In the genomic region with DNA sequence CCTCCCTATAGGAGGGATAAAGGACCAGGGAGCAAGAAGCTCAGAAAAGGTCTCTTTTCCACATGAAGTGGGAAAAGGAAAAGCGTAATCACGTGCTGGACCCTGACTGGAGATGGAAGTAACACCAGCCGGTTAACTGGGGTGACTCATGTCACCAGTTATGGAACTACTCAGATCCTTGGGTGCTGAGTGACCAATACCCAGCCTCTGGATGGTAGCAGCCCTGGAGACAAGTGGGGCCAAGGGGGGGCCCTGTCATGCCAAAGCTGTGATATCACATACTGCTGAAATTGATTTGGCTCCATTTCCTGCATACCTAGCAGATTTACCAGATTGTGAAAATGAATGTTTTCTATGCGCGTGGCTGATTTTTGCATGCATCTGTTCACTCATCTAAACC, we compare ENCODE assay signal across 13 cellular contexts.
DNase-seq lines count a peak whose midpoint lies in the region; ATAC-seq and TF ChIP-seq lines count a peak whose summit lies in the region.
"Had no signal": no experiment of that assay in that cellular context is flagged by ENCODE, and none has a peak within 500 bp of the region (broad histone marks: within the 10 kb centered on the region; RNA-seq: fewer than 3 reads in every experiment).

No MANE protein-coding gene starts in this region.

- CTCF ChIA-PET in HCT116 (lab: Charles Lee), result no interaction called here

- no peak overlapping the region for H3K9ac ChIP-seq in HCT116 (ENCODE audit: low read length)

- no peaks in the 10 kb centered on the region for H3K27me3 ChIP-seq in HCT116 (ENCODE audit: insufficient read depth, low read length)
- H3K27me3 ChIP-seq in testis, result no peaks in the 10 kb centered on the region

- peaks cover 0 to 9% of the 10 kb centered on the region in 2 experiments; a peak in 2 of 4 replicates for H3K4me1 ChIP-seq in HCT116 (ENCODE audit: control insufficient read depth in 1 of 2, insufficient read depth in 2 of 2, low read length in 2 of 2)
- no peaks in the 10 kb centered on the region for H3K4me1 ChIP-seq in testis

- POLR2A ChIA-PET in HCT116 (lab: Charles Lee), result no interaction called here

- TF ChIP-seq RAD21 in HCT116 (IDR thresholded peaks at IDR 0.05; ENCODE audit: low read depth), result no peak

- H3K9me2 ChIP-seq in HCT116 (ENCODE audit: insufficient read depth), result no peaks in the 10 kb centered on the region

- TF ChIP-seq POLR2A in HCT116 (IDR thresholded peaks at IDR 0.05; ENCODE audit: borderline replicate concordance, extremely low read depth, insufficient read depth, insufficient read length) (no peak), testis (IDR thresholded peaks at IDR 0.05) (no peak)

- peak overlapping the region; percentile 25 for H3K4me2 ChIP-seq in HCT116 (ENCODE audit: low read length)

- WGBS in testis, 2 donors, result 91 to 92% methylated on average over 5 of the region's 5 CpGs

- peak; percentile 57 for DNase-seq in 8988T
- DNase-seq in HCT116 (ENCODE audit: low read depth, low spot score), result no peak
- peak; percentile 9 for DNase-seq in fibroblast of the conjunctiva (ENCODE audit: low read depth)
- no peak for DNase-seq in NCI-H345 treated with DMSO at 0.1 percent for 48 hours (lab: John Stamatoyannopoulos, UW; ENCODE audit: unreplicated experiment)
- no peak for DNase-seq in testis
- no peak for DNase-seq in DMS153 (lab: John Stamatoyannopoulos, UW)
- DNase-seq: activated CD8-positive, alpha-beta memory T cell treated with anti-CD3 and anti-CD28 coated beads, Interleukin-2, amount 10 ng/mL, durations not matched to agents 7 days and 5 days; activated naive CD8-positive, alpha-beta T cell treated with anti-CD3 and anti-CD28 coated beads, Interleukin-2, amount 10 ng/mL, durations not matched to agents 7 days and 5 days; head of caudate nucleus; Kasumi-1; left ventricle myocardium superior had no signal

- ATAC-seq in HCT116 (peak; percentile 50), SK-N-SH treated with all-trans-retinoic acid at 6 μM for 48 hours (peak; percentile 93), HG02840 (IDR thresholded peaks at IDR 0.05; ENCODE audit: low FRiP score, unreplicated experiment) (no peak)
- ATAC-seq: activated CD8-positive, alpha-beta memory T cell treated with anti-CD3 and anti-CD28 coated beads, Interleukin-2, amount 10 ng/mL, durations not matched to agents 7 days and 5 days; left ventricle myocardium superior had no signal

- H4K20me1 ChIP-seq in HCT116 (ENCODE audit: insufficient read depth), result no peaks in the 10 kb centered on the region

- BruUV-seq in HCT116 (replicated peaks; lab: Mats Ljungman, UMichigan), result no TSS peak

- H3K79me2 ChIP-seq in HCT116 (ENCODE audit: insufficient read depth, low read length), result no peaks in the 10 kb centered on the region

- H3K9me3 ChIP-seq in HCT116 (ENCODE audit: control insufficient read depth in 1 of 2, insufficient read depth in 1 of 2, low read depth in 1 of 2, low read length in 2 of 2) (no peaks in the 10 kb centered on the region), testis (no peaks in the 10 kb centered on the region)

- H3K36me3 ChIP-seq in HCT116 (ENCODE audit: control insufficient read depth in 1 of 2, insufficient read depth in 2 of 2, low read length in 2 of 2) (no peaks in the 10 kb centered on the region), testis (ENCODE audit: low read depth, missing control alignments) (no peaks in the 10 kb centered on the region)

- RAD21 ChIA-PET in HCT116 (lab: Charles Lee; ENCODE audit: low non-redundant PET in 1 of 2, low total read pairs in 2 of 2, uncharacterized antibody in 2 of 2, unreplicated experiment in 2 of 2), result no interaction called here

- intact Hi-C loops in HCT116 (cut with micrococcal nuclease), result no loop called here
- intact Hi-C loops in testis (cut with DNase I; ENCODE audit: low total_unique reads), result no loop called here

- H3K4me3 ChIP-seq in HCT116 (replicated peaks in 1 of 2; ENCODE audit: low read depth in 1 of 2, low read length in 2 of 2) (no peak overlapping the region), testis (no peak overlapping the region)

- no peak overlapping the region for H3K27ac ChIP-seq in HCT116 (ENCODE audit: low read depth, low read length)
- no peak overlapping the region for H3K27ac ChIP-seq in testis

- no peak overlapping the region for H2AFZ ChIP-seq in HCT116 (ENCODE audit: low read depth, low read length, poor library complexity, severe bottlenecking)

- TF ChIP-seq CTCF in HCT116 (IDR thresholded peaks at IDR 0.05 in 2 of 3, conservative IDR thresholded peaks at IDR 0.05 in 1 of 3; ENCODE audit: borderline replicate concordance in 1 of 3, insufficient read depth in 1 of 3, low read depth in 2 of 3, low read length in 2 of 3) (no peak), testis (IDR thresholded peaks at IDR 0.05) (no peak)

TF ChIP-seq in HCT116, 20 proteins besides CTCF, POLR2A, EP300 and RAD21 (continues in another document):
- TF ChIP-seq ZFX (IDR thresholded peaks at IDR 0.05), result no peak
- peak; percentile 22; the same call in 1 of the 2 replicates for TF ChIP-seq SRF (IDR thresholded peaks at IDR 0.05; ENCODE audit: low read depth)
- no peak for TF ChIP-seq CEBPB (IDR thresholded peaks at IDR 0.05; ENCODE audit: low read depth)
- TF ChIP-seq ZNF274 (IDR thresholded peaks at IDR 0.05; ENCODE audit: low read depth, low read length), result no peak
- TF ChIP-seq TCF7L2 (IDR thresholded peaks at IDR 0.05; ENCODE audit: borderline replicate concordance, extremely low read depth, insufficient read depth, insufficient read length), result no peak
- TF ChIP-seq FOSL1 (IDR thresholded peaks at IDR 0.05; ENCODE audit: low read depth), result no peak
- TF ChIP-seq ELF1 (IDR thresholded peaks at IDR 0.05; ENCODE audit: borderline replicate concordance, low read depth), result no peak
- TF ChIP-seq, protein P1, sequence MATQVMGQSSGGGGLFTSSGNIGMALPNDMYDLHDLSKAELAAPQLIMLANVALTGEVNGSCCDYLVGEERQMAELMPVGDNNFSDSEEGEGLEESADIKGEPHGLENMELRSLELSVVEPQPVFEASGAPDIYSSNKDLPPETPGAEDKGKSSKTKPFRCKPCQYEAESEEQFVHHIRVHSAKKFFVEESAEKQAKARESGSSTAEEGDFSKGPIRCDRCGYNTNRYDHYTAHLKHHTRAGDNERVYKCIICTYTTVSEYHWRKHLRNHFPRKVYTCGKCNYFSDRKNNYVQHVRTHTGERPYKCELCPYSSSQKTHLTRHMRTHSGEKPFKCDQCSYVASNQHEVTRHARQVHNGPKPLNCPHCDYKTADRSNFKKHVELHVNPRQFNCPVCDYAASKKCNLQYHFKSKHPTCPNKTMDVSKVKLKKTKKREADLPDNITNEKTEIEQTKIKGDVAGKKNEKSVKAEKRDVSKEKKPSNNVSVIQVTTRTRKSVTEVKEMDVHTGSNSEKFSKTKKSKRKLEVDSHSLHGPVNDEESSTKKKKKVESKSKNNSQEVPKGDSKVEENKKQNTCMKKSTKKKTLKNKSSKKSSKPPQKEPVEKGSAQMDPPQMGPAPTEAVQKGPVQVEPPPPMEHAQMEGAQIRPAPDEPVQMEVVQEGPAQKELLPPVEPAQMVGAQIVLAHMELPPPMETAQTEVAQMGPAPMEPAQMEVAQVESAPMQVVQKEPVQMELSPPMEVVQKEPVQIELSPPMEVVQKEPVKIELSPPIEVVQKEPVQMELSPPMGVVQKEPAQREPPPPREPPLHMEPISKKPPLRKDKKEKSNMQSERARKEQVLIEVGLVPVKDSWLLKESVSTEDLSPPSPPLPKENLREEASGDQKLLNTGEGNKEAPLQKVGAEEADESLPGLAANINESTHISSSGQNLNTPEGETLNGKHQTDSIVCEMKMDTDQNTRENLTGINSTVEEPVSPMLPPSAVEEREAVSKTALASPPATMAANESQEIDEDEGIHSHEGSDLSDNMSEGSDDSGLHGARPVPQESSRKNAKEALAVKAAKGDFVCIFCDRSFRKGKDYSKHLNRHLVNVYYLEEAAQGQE (IDR thresholded peaks at IDR 0.05; ENCODE audit: low read depth), result no peak

TF ChIP-seq in SK-N-SH treated with all-trans-retinoic acid at 6 μM for 48 hours, 23 proteins besides CTCF, POLR2A, EP300 and RAD21 (continues in another document):
- TF ChIP-seq, protein P2, sequence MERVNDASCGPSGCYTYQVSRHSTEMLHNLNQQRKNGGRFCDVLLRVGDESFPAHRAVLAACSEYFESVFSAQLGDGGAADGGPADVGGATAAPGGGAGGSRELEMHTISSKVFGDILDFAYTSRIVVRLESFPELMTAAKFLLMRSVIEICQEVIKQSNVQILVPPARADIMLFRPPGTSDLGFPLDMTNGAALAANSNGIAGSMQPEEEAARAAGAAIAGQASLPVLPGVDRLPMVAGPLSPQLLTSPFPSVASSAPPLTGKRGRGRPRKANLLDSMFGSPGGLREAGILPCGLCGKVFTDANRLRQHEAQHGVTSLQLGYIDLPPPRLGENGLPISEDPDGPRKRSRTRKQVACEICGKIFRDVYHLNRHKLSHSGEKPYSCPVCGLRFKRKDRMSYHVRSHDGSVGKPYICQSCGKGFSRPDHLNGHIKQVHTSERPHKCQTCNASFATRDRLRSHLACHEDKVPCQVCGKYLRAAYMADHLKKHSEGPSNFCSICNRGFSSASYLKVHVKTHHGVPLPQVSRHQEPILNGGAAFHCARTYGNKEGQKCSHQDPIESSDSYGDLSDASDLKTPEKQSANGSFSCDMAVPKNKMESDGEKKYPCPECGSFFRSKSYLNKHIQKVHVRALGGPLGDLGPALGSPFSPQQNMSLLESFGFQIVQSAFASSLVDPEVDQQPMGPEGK (CRISPR knock-in tag; IDR thresholded peaks at IDR 0.05; ENCODE audit: borderline replicate concordance), result peak; percentile 64; the same call in 1 of the 2 replicates
- TF ChIP-seq SNAI2 (CRISPR knock-in tag; IDR thresholded peaks at IDR 0.05) (no peak), ISL1 (CRISPR knock-in tag; IDR thresholded peaks at IDR 0.05) (peak; percentile 65)
- TF ChIP-seq, protein P3, sequence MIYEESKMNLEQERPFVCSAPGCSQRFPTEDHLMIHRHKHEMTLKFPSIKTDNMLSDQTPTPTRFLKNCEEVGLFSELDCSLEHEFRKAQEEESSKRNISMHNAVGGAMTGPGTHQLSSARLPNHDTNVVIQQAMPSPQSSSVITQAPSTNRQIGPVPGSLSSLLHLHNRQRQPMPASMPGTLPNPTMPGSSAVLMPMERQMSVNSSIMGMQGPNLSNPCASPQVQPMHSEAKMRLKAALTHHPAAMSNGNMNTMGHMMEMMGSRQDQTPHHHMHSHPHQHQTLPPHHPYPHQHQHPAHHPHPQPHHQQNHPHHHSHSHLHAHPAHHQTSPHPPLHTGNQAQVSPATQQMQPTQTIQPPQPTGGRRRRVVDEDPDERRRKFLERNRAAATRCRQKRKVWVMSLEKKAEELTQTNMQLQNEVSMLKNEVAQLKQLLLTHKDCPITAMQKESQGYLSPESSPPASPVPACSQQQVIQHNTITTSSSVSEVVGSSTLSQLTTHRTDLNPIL (CRISPR knock-in tag; IDR thresholded peaks at IDR 0.05; ENCODE audit: low read depth), result 0 out of 2 replicates have a peak, but pooled peaks have one; percentile 30

Comparison
In these comparisons a context has a peak if more than half of its experiments do, and no peak if none do; other contexts are left out.
1. DNase-seq: peak in 8988T (single experiment) and fibroblast of the conjunctiva (single experiment); none in HCT116 (single experiment), NCI-H345 treated with DMSO at 0.1 percent for 48 hours (single experiment), testis (single experiment) and DMS153 (single experiment).